Comparison of ENCODE assay signal across 13 cellular contexts in the genomic region with DNA sequence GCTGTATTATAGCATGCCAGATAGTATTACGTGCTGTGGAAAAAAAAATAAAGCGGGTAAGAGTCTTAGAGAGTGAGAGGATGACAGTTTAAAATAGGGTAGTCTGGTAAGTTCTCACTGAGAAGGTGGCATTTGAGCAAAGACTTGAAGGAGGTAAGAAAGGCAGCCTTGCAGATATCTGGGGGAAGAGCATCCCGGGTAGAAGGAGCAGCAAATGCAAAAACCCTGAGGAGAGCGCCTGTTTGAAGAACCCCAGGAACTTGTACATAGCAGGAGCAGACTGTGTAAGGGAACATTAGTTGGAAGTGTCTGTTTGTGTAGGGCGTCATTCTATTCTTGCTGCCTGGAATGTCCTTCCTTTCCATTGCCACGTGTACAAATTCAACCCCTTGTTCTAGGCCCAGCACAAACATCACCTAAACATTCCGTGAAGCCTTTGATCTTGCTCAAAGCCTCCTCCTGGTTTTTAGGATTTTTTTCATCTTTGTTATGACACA. TPM values are rescaled to one million over a fixed set of nuclear protein-coding genes. Genes with fewer than 3 reads are reported as not detected.
DNase-seq lines count a peak whose midpoint lies in the region; ATAC-seq and TF ChIP-seq lines count a peak whose summit lies in the region.
"Had no signal": no experiment of that assay in that cellular context is flagged by ENCODE, and none has a peak within 500 bp of the region (broad histone marks: within the 10 kb centered on the region; RNA-seq: fewer than 3 reads in every experiment).

No MANE protein-coding gene starts in this region.

- H3K79me2 ChIP-seq in PC-9 (ENCODE audit: low read depth) (peaks cover 47% of the 10 kb centered on the region), smooth muscle cell (ENCODE audit: low read depth) (peaks cover 95% of the 10 kb centered on the region)

- CTCF ChIA-PET in PC-9 (lab: Charles Lee) = no interaction called here

- no peak overlapping the region for H3K27ac ChIP-seq in PC-9
- H3K27ac ChIP-seq in gastroesophageal sphincter = peak overlapping the region; percentile 34 to 98 (median 50)
- no peak overlapping the region for H3K27ac ChIP-seq in smooth muscle cell (ENCODE audit: low read depth)

- WGBS in gastroesophageal sphincter (ENCODE audit: low coverage in 1 of 2), 2 donors = 50 to 64% methylated on average over 3 to 7 of the region's 7 CpGs
- WGBS in smooth muscle cell (ENCODE audit: low lambda C conversion rate) = 70% methylated on average over 7 of the region's 7 CpGs

- H3K36me3 ChIP-seq in PC-9 (ENCODE audit: low read depth) = no peaks in the 10 kb centered on the region
- no peaks in the 10 kb centered on the region for H3K36me3 ChIP-seq in gastroesophageal sphincter
- H3K36me3 ChIP-seq in smooth muscle cell (ENCODE audit: low read depth) = no peaks in the 10 kb centered on the region

- no peak overlapping the region for H3K9ac ChIP-seq in smooth muscle cell (ENCODE audit: low read depth)

- H3F3A ChIP-seq in PC-9 (ENCODE audit: insufficient read depth, low read depth) (no peaks in the 10 kb centered on the region), smooth muscle cell (ENCODE audit: low read depth) (no peaks in the 10 kb centered on the region)

- no peak for TF ChIP-seq POLR2A in gastroesophageal sphincter (IDR thresholded peaks at IDR 0.05)

- no peak overlapping the region for H3K4me3 ChIP-seq in PC-9
- H3K4me3 ChIP-seq in gastroesophageal sphincter = peak overlapping the region in 1 of 2 donors; percentile 85
- H3K4me3 ChIP-seq in smooth muscle cell = no peak overlapping the region

- peaks cover 24% of the 10 kb centered on the region for H3K4me1 ChIP-seq in PC-9 (replicated peaks; ENCODE audit: insufficient read depth)
- H3K4me1 ChIP-seq in gastroesophageal sphincter = peaks cover 4 to 82% (median 16%) of the 10 kb centered on the region in 3 donors
- H3K4me1 ChIP-seq in smooth muscle cell (ENCODE audit: low read depth) = peaks cover 12% of the 10 kb centered on the region

- peak; percentile 5 for DNase-seq in GM03348 (ENCODE audit: low spot score)
- DNase-seq in PC-9 = no peak
- DNase-seq in smooth muscle cell (lab: John Stamatoyannopoulos, UW; ENCODE audit: unreplicated experiment) = no peak
- DNase-seq in hepatic stellate cell (ENCODE audit: low spot score) = no peak
- DNase-seq: HCEC 1CT; NCI-H2227 treated with DMSO at 0.1 percent for 48 hours; OCI-M1; stimulated activated naive CD4-positive, alpha-beta T cell treated with Interleukin-2 at 50 U/mL for 16 hours had no signal

- H3K4me2 ChIP-seq in PC-9 (0 out of 2 replicates have a peak overlapping the region, but pooled peaks have one; percentile 95), smooth muscle cell (peak overlapping the region; percentile 85)

- no peaks in the 10 kb centered on the region for H3K9me2 ChIP-seq in PC-9 (ENCODE audit: insufficient read depth)

- no peak for TF ChIP-seq CTCF in PC-9 (conservative IDR thresholded peaks at IDR 0.05)
- TF ChIP-seq CTCF in gastroesophageal sphincter (IDR thresholded peaks at IDR 0.05) = no peak
- no peak for TF ChIP-seq CTCF in smooth muscle cell (IDR thresholded peaks at IDR 0.05; ENCODE audit: borderline replicate concordance, insufficient read depth, poor library complexity, severe bottlenecking)

- POLR2A ChIA-PET in PC-9 (lab: Charles Lee; ENCODE audit: unreplicated experiment) = no interaction called here

- intact Hi-C loops in PC-9 (cut with micrococcal nuclease; ENCODE audit: unreplicated experiment) = loop anchor here (5.0 kb wide), 3 partner anchors 238 to 747 kb away; no protein-coding TSS in a partner anchor

- no peaks in the 10 kb centered on the region for H3K27me3 ChIP-seq in PC-9 (ENCODE audit: insufficient read depth, low read depth)
- no peaks in the 10 kb centered on the region for H3K27me3 ChIP-seq in gastroesophageal sphincter
- no peaks in the 10 kb centered on the region for H3K27me3 ChIP-seq in smooth muscle cell (ENCODE audit: low read depth)

- H3K9me3 ChIP-seq in PC-9 (ENCODE audit: insufficient read depth, low read depth) (no peaks in the 10 kb centered on the region; the same call in 1 of the 2 replicates), gastroesophageal sphincter (no peaks in the 10 kb centered on the region), smooth muscle cell (replicated peaks; ENCODE audit: low read depth) (no peaks in the 10 kb centered on the region)

- H2AFZ ChIP-seq in PC-9 (no peak overlapping the region), smooth muscle cell (ENCODE audit: low read depth) (no peak overlapping the region)

- ATAC-seq in gastroesophageal sphincter (no peak), HG02970 (IDR thresholded peaks at IDR 0.05; ENCODE audit: low FRiP score, unreplicated experiment) (no peak), GM21786 (IDR thresholded peaks at IDR 0.05; ENCODE audit: unreplicated experiment) (no peak)
- ATAC-seq: activated CD4-positive, CD25-positive, alpha-beta regulatory T cell treated with anti-CD3 and anti-CD28 coated beads, Interleukin-2, amount 50 U/mL, for 24 hours had no signal

- peaks cover 8% of the 10 kb centered on the region for H4K20me1 ChIP-seq in PC-9 (ENCODE audit: insufficient read depth)
- peaks cover 84% of the 10 kb centered on the region for H4K20me1 ChIP-seq in smooth muscle cell (ENCODE audit: low read depth)

- no TSS peak for BruUV-seq in PC-9 (replicated peaks; lab: Mats Ljungman, UMichigan)

- no peak for TF ChIP-seq EP300 in gastroesophageal sphincter (IDR thresholded peaks at IDR 0.05)

RNA-seq across cellular contexts. Expression of a gene that starts 2.6 kb away (rescaled TPM):
- total RNA-seq in PC-9 (2021) (38.8 and 49.1 TPM in 2 replicates), gastroesophageal sphincter (100 to 1,000 TPM in 2 of 4 donors, 10 to 100 TPM in 2; 62.1 to 200 (median 99.5) TPM), smooth muscle cell (130 and 224 TPM in 2 replicates)
- 180 and 191 TPM in 2 replicates for polyA plus RNA-seq in smooth muscle cell

RNA-seq across cellular contexts. Expression of a gene that starts 3.0 kb away (rescaled TPM):
- total RNA-seq in PC-9 (2021) (39.8 and 48.7 TPM in 2 replicates), gastroesophageal sphincter (10 to 100 TPM; 36.5 to 73.0 (median 48.7) TPM), smooth muscle cell (58.6 and 106 TPM in 2 replicates)
- 128 and 139 TPM in 2 replicates for polyA plus RNA-seq in smooth muscle cell

RNA-seq across cellular contexts. Expression of a gene that starts 27.9 kb away (rescaled TPM):
- total RNA-seq in PC-9 (2021) (not detected in 2 replicates), gastroesophageal sphincter (10 to 100 TPM in 3 of 4 donors, 1 to 10 TPM in 1; 9.7 to 29.9 (median 13.3) TPM), smooth muscle cell (26.3 and 60.8 TPM in 2 replicates)
- 27.2 and 48.4 TPM in 2 replicates for polyA plus RNA-seq in smooth muscle cell
- total RNA-seq: HT-29 had no signal

Comparison
In these comparisons a context has a peak if more than half of its experiments do, and no peak if none do; other contexts are left out.
1. H3K27ac ChIP-seq: peak in gastroesophageal sphincter (4 of 4); none in PC-9 (single experiment) and smooth muscle cell (single experiment).
2. RNA of a gene that starts 27.9 kb away (total RNA-seq): 26.3 to 60.8 TPM in smooth muscle cell and 9.7 to 29.9 TPM in gastroesophageal sphincter; not detected in PC-9; every median in the first group is over 10 times any median in the second.